In the genomic region with DNA sequence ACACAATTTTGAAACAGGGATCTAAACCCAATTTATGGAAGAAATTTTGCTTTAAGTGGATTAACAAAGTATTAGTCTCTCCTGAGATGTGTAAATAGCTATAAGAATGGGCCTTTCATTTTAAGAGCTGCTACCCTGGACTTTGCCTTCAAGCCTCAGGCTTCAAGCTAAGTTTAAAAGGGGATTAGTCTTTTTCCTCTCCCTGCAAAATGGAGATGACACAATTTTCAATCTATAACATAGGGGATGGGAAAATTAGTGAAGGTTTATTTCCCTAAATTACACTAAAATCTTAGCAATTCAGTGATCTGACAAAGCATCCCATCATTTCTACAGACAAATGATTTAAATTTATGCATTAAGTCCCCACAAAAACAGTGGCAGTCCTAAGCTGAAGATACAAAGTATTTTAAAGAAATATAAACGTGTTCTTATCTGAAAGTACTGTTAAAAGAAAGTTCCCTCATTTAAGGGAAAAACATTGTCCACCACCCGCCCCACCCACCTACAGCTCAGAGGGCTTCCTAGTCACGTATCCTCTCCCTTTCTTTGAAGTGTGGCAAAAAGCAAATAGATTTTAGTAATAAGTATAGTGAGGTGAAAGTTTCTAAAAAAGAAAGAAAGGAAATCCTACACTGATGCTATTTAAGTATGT, we compare ENCODE assay signal across 1 cellular context.
A peak's percentile ranks its signal among the peaks of the same experiment; 100 is the strongest.
TF ChIP-seq lines count a peak whose summit lies in the region.

No MANE protein-coding gene starts in this region.

TF ChIP-seq in HepG2, 621 proteins besides CTCF, POLR2A, EP300 and RAD21 (continued from another document and continues in another):
- TF ChIP-seq, protein P1, sequence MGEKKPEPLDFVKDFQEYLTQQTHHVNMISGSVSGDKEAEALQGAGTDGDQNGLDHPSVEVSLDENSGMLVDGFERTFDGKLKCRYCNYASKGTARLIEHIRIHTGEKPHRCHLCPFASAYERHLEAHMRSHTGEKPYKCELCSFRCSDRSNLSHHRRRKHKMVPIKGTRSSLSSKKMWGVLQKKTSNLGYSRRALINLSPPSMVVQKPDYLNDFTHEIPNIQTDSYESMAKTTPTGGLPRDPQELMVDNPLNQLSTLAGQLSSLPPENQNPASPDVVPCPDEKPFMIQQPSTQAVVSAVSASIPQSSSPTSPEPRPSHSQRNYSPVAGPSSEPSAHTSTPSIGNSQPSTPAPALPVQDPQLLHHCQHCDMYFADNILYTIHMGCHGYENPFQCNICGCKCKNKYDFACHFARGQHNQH (CRISPR knock-in tag; IDR thresholded peaks at IDR 0.05), result 0 out of 2 replicates have a peak, but pooled peaks have one; percentile 70
- TF ChIP-seq POLR2G (IDR thresholded peaks at IDR 0.05; ENCODE audit: low read depth, low read length) (peak; percentile 50; the same call in 1 of the 2 replicates), FLYWCH1 (CRISPR knock-in tag; IDR thresholded peaks at IDR 0.05) (no peak), ZNF720 (CRISPR knock-in tag; IDR thresholded peaks at IDR 0.05) (no peak), ZNF232 (CRISPR knock-in tag; IDR thresholded peaks at IDR 0.05; ENCODE audit: borderline replicate concordance) (no peak), TCF12 (IDR thresholded peaks at IDR 0.05) (no peak), TCF12 (CRISPR knock-in tag; IDR thresholded peaks at IDR 0.05) (no peak), PLRG1 (conservative IDR thresholded peaks at IDR 0.05) (no peak), ZNF224 (CRISPR knock-in tag; IDR thresholded peaks at IDR 0.05) (no peak), ZNF550 (CRISPR knock-in tag; IDR thresholded peaks at IDR 0.05; ENCODE audit: borderline replicate concordance) (no peak), IRX3 (CRISPR knock-in tag; IDR thresholded peaks at IDR 0.05; ENCODE audit: borderline replicate concordance, low read depth) (no peak), ZFP36L1 (CRISPR knock-in tag; IDR thresholded peaks at IDR 0.05) (no peak), HIVEP1 (CRISPR knock-in tag; IDR thresholded peaks at IDR 0.05) (no peak), ETV5 (CRISPR knock-in tag; IDR thresholded peaks at IDR 0.05; ENCODE audit: borderline replicate concordance) (no peak; the same call in 1 of the 2 replicates), KLF11 (CRISPR knock-in tag; IDR thresholded peaks at IDR 0.05) (no peak; the same call in 1 of the 2 replicates), RBM39 (IDR thresholded peaks at IDR 0.05; ENCODE audit: low read depth, low read length, poor library complexity, severe bottlenecking) (no peak), FOXJ3 (CRISPR knock-in tag; IDR thresholded peaks at IDR 0.05; ENCODE audit: borderline replicate concordance) (peak; percentile 60; the same call in 1 of the 2 replicates), ZBTB1 (CRISPR knock-in tag; IDR thresholded peaks at IDR 0.05; ENCODE audit: borderline replicate concordance) (no peak), SNRNP70 (IDR thresholded peaks at IDR 0.05; ENCODE audit: low read depth, low read length) (no peak), HOXA5 (CRISPR knock-in tag; IDR thresholded peaks at IDR 0.05) (peak; percentile 19; the same call in 1 of the 2 replicates)
- TF ChIP-seq, protein P2, sequence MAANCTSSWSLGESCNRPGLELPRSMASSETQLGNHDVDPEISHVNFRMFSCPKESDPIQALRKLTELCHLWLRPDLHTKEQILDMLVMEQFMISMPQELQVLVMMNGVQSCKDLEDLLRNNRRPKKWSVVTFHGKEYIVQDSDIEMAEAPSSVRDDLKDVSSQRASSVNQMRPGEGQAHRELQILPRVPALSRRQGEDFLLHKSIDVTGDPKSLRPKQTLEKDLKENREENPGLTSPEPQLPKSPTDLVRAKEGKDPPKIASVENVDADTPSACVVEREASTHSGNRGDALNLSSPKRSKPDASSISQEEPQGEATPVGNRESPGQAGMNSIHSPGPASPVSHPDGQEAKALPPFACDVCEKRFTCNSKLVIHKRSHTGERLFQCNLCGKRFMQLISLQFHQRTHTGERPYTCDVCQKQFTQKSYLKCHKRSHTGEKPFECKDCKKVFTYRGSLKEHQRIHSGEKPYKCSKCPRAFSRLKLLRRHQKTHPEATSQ (CRISPR knock-in tag; IDR thresholded peaks at IDR 0.05; ENCODE audit: borderline replicate concordance), result peak; percentile 50; the same call in 1 of the 2 replicates
- TF ChIP-seq, protein P3, sequence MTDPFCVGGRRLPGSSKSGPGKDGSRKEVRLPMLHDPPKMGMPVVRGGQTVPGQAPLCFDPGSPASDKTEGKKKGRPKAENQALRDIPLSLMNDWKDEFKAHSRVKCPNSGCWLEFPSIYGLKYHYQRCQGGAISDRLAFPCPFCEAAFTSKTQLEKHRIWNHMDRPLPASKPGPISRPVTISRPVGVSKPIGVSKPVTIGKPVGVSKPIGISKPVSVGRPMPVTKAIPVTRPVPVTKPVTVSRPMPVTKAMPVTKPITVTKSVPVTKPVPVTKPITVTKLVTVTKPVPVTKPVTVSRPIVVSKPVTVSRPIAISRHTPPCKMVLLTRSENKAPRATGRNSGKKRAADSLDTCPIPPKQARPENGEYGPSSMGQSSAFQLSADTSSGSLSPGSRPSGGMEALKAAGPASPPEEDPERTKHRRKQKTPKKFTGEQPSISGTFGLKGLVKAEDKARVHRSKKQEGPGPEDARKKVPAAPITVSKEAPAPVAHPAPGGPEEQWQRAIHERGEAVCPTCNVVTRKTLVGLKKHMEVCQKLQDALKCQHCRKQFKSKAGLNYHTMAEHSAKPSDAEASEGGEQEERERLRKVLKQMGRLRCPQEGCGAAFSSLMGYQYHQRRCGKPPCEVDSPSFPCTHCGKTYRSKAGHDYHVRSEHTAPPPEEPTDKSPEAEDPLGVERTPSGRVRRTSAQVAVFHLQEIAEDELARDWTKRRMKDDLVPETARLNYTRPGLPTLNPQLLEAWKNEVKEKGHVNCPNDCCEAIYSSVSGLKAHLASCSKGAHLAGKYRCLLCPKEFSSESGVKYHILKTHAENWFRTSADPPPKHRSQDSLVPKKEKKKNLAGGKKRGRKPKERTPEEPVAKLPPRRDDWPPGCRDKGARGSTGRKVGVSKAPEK (CRISPR knock-in tag; IDR thresholded peaks at IDR 0.05; ENCODE audit: borderline replicate concordance), result 0 out of 2 replicates have a peak, but pooled peaks have one; percentile 66
- TF ChIP-seq, protein P4, sequence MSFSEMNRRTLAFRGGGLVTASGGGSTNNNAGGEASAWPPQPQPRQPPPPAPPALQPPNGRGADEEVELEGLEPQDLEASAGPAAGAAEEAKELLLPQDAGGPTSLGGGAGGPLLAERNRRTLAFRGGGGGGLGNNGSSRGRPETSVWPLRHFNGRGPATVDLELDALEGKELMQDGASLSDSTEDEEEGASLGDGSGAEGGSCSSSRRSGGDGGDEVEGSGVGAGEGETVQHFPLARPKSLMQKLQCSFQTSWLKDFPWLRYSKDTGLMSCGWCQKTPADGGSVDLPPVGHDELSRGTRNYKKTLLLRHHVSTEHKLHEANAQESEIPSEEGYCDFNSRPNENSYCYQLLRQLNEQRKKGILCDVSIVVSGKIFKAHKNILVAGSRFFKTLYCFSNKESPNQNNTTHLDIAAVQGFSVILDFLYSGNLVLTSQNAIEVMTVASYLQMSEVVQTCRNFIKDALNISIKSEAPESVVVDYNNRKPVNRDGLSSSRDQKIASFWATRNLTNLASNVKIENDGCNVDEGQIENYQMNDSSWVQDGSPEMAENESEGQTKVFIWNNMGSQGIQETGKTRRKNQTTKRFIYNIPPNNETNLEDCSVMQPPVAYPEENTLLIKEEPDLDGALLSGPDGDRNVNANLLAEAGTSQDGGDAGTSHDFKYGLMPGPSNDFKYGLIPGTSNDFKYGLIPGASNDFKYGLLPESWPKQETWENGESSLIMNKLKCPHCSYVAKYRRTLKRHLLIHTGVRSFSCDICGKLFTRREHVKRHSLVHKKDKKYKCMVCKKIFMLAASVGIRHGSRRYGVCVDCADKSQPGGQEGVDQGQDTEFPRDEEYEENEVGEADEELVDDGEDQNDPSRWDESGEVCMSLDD (CRISPR knock-in tag; IDR thresholded peaks at IDR 0.05; ENCODE audit: borderline replicate concordance), result no peak
- TF ChIP-seq, protein P5, sequence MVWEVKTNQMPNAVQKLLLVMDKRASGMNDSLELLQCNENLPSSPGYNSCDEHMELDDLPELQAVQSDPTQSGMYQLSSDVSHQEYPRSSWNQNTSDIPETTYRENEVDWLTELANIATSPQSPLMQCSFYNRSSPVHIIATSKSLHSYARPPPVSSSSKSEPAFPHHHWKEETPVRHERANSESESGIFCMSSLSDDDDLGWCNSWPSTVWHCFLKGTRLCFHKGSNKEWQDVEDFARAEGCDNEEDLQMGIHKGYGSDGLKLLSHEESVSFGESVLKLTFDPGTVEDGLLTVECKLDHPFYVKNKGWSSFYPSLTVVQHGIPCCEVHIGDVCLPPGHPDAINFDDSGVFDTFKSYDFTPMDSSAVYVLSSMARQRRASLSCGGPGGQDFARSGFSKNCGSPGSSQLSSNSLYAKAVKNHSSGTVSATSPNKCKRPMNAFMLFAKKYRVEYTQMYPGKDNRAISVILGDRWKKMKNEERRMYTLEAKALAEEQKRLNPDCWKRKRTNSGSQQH (CRISPR knock-in tag; IDR thresholded peaks at IDR 0.05; ENCODE audit: low read depth), result no peak; the same call in 1 of the 2 replicates
- TF ChIP-seq, protein P6, sequence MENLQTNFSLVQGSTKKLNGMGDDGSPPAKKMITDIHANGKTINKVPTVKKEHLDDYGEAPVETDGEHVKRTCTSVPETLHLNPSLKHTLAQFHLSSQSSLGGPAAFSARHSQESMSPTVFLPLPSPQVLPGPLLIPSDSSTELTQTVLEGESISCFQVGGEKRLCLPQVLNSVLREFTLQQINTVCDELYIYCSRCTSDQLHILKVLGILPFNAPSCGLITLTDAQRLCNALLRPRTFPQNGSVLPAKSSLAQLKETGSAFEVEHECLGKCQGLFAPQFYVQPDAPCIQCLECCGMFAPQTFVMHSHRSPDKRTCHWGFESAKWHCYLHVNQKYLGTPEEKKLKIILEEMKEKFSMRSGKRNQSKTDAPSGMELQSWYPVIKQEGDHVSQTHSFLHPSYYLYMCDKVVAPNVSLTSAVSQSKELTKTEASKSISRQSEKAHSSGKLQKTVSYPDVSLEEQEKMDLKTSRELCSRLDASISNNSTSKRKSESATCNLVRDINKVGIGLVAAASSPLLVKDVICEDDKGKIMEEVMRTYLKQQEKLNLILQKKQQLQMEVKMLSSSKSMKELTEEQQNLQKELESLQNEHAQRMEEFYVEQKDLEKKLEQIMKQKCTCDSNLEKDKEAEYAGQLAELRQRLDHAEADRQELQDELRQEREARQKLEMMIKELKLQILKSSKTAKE (CRISPR knock-in tag; IDR thresholded peaks at IDR 0.05; ENCODE audit: borderline replicate concordance), result no peak
- TF ChIP-seq, protein P7, sequence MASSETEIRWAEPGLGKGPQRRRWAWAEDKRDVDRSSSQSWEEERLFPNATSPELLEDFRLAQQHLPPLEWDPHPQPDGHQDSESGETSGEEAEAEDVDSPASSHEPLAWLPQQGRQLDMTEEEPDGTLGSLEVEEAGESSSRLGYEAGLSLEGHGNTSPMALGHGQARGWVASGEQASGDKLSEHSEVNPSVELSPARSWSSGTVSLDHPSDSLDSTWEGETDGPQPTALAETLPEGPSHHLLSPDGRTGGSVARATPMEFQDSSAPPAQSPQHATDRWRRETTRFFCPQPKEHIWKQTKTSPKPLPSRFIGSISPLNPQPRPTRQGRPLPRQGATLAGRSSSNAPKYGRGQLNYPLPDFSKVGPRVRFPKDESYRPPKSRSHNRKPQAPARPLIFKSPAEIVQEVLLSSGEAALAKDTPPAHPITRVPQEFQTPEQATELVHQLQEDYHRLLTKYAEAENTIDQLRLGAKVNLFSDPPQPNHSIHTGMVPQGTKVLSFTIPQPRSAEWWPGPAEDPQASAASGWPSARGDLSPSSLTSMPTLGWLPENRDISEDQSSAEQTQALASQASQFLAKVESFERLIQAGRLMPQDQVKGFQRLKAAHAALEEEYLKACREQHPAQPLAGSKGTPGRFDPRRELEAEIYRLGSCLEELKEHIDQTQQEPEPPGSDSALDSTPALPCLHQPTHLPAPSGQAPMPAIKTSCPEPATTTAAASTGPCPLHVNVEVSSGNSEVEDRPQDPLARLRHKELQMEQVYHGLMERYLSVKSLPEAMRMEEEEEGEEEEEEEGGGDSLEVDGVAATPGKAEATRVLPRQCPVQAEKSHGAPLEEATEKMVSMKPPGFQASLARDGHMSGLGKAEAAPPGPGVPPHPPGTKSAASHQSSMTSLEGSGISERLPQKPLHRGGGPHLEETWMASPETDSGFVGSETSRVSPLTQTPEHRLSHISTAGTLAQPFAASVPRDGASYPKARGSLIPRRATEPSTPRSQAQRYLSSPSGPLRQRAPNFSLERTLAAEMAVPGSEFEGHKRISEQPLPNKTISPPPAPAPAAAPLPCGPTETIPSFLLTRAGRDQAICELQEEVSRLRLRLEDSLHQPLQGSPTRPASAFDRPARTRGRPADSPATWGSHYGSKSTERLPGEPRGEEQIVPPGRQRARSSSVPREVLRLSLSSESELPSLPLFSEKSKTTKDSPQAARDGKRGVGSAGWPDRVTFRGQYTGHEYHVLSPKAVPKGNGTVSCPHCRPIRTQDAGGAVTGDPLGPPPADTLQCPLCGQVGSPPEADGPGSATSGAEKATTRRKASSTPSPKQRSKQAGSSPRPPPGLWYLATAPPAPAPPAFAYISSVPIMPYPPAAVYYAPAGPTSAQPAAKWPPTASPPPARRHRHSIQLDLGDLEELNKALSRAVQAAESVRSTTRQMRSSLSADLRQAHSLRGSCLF (CRISPR knock-in tag; IDR thresholded peaks at IDR 0.05; ENCODE audit: borderline replicate concordance), result no peak
- TF ChIP-seq, protein P8, sequence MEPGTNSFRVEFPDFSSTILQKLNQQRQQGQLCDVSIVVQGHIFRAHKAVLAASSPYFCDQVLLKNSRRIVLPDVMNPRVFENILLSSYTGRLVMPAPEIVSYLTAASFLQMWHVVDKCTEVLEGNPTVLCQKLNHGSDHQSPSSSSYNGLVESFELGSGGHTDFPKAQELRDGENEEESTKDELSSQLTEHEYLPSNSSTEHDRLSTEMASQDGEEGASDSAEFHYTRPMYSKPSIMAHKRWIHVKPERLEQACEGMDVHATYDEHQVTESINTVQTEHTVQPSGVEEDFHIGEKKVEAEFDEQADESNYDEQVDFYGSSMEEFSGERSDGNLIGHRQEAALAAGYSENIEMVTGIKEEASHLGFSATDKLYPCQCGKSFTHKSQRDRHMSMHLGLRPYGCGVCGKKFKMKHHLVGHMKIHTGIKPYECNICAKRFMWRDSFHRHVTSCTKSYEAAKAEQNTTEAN (CRISPR knock-in tag; conservative IDR thresholded peaks at IDR 0.05), result no peak
- TF ChIP-seq, protein P9, sequence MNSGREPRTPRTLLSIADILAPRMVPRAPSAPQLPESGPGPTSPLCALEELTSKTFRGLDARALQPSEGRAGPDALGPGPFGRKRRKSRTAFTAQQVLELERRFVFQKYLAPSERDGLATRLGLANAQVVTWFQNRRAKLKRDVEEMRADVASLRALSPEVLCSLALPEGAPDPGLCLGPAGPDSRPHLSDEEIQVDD (CRISPR knock-in tag; IDR thresholded peaks at IDR 0.05; ENCODE audit: borderline replicate concordance), result no peak
- TF ChIP-seq, protein P10, sequence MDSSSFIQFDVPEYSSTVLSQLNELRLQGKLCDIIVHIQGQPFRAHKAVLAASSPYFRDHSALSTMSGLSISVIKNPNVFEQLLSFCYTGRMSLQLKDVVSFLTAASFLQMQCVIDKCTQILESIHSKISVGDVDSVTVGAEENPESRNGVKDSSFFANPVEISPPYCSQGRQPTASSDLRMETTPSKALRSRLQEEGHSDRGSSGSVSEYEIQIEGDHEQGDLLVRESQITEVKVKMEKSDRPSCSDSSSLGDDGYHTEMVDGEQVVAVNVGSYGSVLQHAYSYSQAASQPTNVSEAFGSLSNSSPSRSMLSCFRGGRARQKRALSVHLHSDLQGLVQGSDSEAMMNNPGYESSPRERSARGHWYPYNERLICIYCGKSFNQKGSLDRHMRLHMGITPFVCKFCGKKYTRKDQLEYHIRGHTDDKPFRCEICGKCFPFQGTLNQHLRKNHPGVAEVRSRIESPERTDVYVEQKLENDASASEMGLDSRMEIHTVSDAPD (CRISPR knock-in tag; IDR thresholded peaks at IDR 0.05), result no peak; the same call in 1 of the 2 replicates
